In the genomic region with DNA sequence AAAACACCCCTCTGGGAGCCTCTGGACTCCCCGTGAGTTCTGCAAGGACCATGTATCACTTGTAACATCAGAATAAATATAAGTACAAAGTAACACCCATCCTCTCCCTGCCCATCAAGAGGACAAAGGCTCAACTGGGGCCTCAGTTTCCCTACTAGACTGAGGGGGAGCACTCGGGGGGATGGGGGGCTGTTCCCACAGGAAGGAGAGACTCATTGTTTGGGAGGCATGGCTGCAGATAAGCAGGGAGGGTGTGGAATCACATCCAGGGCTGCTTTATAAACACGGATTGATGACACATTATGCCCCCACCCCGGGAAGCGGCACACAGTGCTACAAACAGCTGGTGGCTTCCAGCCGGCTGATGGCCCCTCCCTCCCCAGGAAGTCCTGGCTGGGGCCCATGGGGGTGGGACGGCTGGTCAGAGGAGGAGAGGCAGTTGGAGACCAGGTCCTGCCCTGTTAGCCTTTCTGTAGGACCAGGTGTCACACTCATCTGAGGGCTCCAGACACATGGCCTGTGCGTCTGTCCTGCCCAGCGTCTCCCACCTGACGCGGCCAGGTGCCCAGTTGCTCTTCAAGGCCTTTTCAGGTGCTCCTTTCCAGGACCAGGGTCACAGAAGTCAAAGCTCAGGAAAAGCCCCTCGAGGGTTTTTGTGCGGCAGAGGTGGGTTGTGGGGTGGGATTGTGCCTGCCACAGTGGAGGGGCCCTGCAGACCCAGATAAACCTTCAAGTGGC, we compare ENCODE assay signal across 8 cellular contexts. TPM values are rescaled to one million over a fixed set of nuclear protein-coding genes. Genes with fewer than 3 reads are reported as not detected.
DNase-seq lines count a peak whose midpoint lies in the region; ATAC-seq, FAIRE-seq and TF ChIP-seq lines count a peak whose summit lies in the region.

No MANE protein-coding gene starts in this region.

- H3K27me3 ChIP-seq in pancreas (no peaks in the 10 kb centered on the region), H7 (ENCODE audit: control insufficient read depth, insufficient read depth, low read length) (no peaks in the 10 kb centered on the region)

- H3K36me3 ChIP-seq in pancreas (no peaks in the 10 kb centered on the region), H7 (replicated peaks; ENCODE audit: control insufficient read depth, insufficient read depth, low read length) (no peaks in the 10 kb centered on the region; the same call in 1 of the 2 replicates)

- DNase-seq in HFFc6 (peak; percentile 77), UCSD-AML1 (lab: John Stamatoyannopoulos, UW; ENCODE audit: unreplicated experiment) (peak; percentile 71), fibroblast of the conjunctiva (ENCODE audit: low read depth) (peak; percentile 75), pancreas (peak in 5 of 6 donors; percentile 48 to 80 (median 60)), H7 (no peak), NCI-H1436 (lab: John Stamatoyannopoulos, UW) (no peak)
- no peak for DNase-seq in stimulated activated CD4-positive, alpha-beta T cell treated with anti-CD3 and anti-CD28 coated beads, Interleukin-2, amount 100 ng/mL, for 48 hours

- H3K9me3 ChIP-seq in pancreas, result no peaks in the 10 kb centered on the region

- no peak for TF ChIP-seq CTCF in C4-2B (conservative IDR thresholded peaks at IDR 0.05)
- no peak for TF ChIP-seq CTCF in HFFc6 (IDR thresholded peaks at IDR 0.05)
- TF ChIP-seq CTCF in pancreas (IDR thresholded peaks at IDR 0.05), result no peak

- H3K4me1 Mint-ChIP-seq in HFFc6 (ENCODE audit: low read depth), result peaks cover 50% of the 10 kb centered on the region

- no peaks in the 10 kb centered on the region for H3K9me3 Mint-ChIP-seq in HFFc6

- ATAC-seq in pancreas, result peak in 3 of 4 donors; percentile 9 to 40 (median 33)

- peaks cover 12 to 22% (median 21%) of the 10 kb centered on the region in 3 donors for H3K4me1 ChIP-seq in pancreas

- WGBS in pancreas, 2 donors, result 22% methylated on average over 13 of the region's 13 CpGs

- FAIRE-seq in pancreas (lab: Jason Lieb, UNC), result no peak

- H3K27ac Mint-ChIP-seq in HFFc6, result peak overlapping the region; percentile 95

- H3K27ac ChIP-seq in C4-2B (peak overlapping the region; percentile 85), pancreas (peak overlapping the region in 3 of 4 donors; percentile 77 to 81 (median 80))

- H3K36me3 Mint-ChIP-seq in HFFc6 (ENCODE audit: low read depth), result no peaks in the 10 kb centered on the region; the same call in 1 of the 2 replicates

- intact Hi-C loops in pancreas (cut with DNase I), result no loop called here

- H3K4me3 ChIP-seq in pancreas (peak overlapping the region in 2 of 4 donors; percentile 83 to 90), H7 (ENCODE audit: insufficient read depth, low read depth, low read length) (no peak overlapping the region)

- H3K27me3 Mint-ChIP-seq in HFFc6 (ENCODE audit: insufficient read depth), result peaks cover 3% of the 10 kb centered on the region

- peak overlapping the region; percentile 79 for H3K4me3 Mint-ChIP-seq in HFFc6

RNA-seq across cellular contexts. Expression of gene MPG, which starts 1.3 kb away (rescaled TPM):
- 100 to 1,000 TPM in 2 of 6 experiments, 10 to 100 TPM in 4; 92.3 to 104 (median 96.9) TPM for total RNA-seq in HFFc6 (2021; fragmentation: NEBNext Ultra II Directional; extraction: Animal tissue kit (Norgen Biotek cat#: 25700))
- 10 to 100 TPM; 19.2 to 28.3 (median 24.4) TPM for total RNA-seq in pancreas
- 10 to 100 TPM; 48.4 to 62.5 TPM for polyA plus RNA-seq in pancreas
- 140 and 181 TPM in 2 replicates for total RNA-seq in H7 (2014; rRNA removed; shearing (Covaris generic))

RNA-seq across cellular contexts. Expression of gene RHBDF1, which starts 4.3 kb away (rescaled TPM):
- total RNA-seq in HFFc6 (2021; fragmentation: NEBNext Ultra II Directional; extraction: Animal tissue kit (Norgen Biotek cat#: 25700)), result 10 to 100 TPM; 54.9 to 65.8 (median 60.0) TPM
- 10 to 100 TPM in 5 of 6 donors, 1 to 10 TPM in 1; 7.3 to 24.0 (median 11.2) TPM for total RNA-seq in pancreas
- 10 to 100 TPM; 54.1 to 56.3 TPM for polyA plus RNA-seq in pancreas
- total RNA-seq in H7 (2014; rRNA removed; shearing (Covaris generic)), result 38.2 and 42.5 TPM in 2 replicates

RNA-seq across cellular contexts. Expression of gene SNRNP25, which starts 23.1 kb away (rescaled TPM):
- total RNA-seq in HFFc6 (2021; fragmentation: NEBNext Ultra II Directional; extraction: Animal tissue kit (Norgen Biotek cat#: 25700)), result 10 to 100 TPM; 40.3 to 53.1 (median 44.0) TPM
- 1 to 10 TPM; 6.8 to 9.2 (median 7.8) TPM for total RNA-seq in pancreas
- polyA plus RNA-seq in pancreas, result 10 to 100 TPM; 17.1 to 17.3 TPM
- 39.5 and 52.9 TPM in 2 replicates for total RNA-seq in H7 (2014; rRNA removed; shearing (Covaris generic))

RNA-seq across cellular contexts. Expression of gene POLR3K, which starts 23.3 kb away (rescaled TPM):
- 10 to 100 TPM; 18.9 to 24.7 (median 19.8) TPM for total RNA-seq in HFFc6 (2021; fragmentation: NEBNext Ultra II Directional; extraction: Animal tissue kit (Norgen Biotek cat#: 25700))
- total RNA-seq in pancreas, result 1 to 10 TPM; 2.8 to 4.7 (median 4.1) TPM
- polyA plus RNA-seq in pancreas, result 1 to 10 TPM; 4.1 to 5.3 TPM
- 11.0 and 13.5 TPM in 2 replicates for total RNA-seq in H7 (2014; rRNA removed; shearing (Covaris generic))

Comparison
In these comparisons a context has a peak if more than half of its experiments do, and no peak if none do; other contexts are left out.
1. DNase-seq: peak in HFFc6 (single experiment), UCSD-AML1 (single experiment), fibroblast of the conjunctiva (single experiment) and pancreas (5 of 6); none in stimulated activated CD4-positive, alpha-beta T cell treated with anti-CD3 and anti-CD28 coated beads, Interleukin-2, amount 100 ng/mL, for 48 hours (0 of 2), H7 (single experiment) and NCI-H1436 (single experiment).